23 cellular contexts compared by ENCODE assay signal in genomic region chr13:73166204-73166603, GRCh38.
DNase-seq lines count a peak whose midpoint lies in the region; ATAC-seq and TF ChIP-seq lines count a peak whose summit lies in the region.
"Had no signal": no experiment of that assay in that cellular context is flagged by ENCODE, and none has a peak within 500 bp of the region (broad histone marks: within the 10 kb centered on the region; RNA-seq: fewer than 3 reads in every experiment).

No MANE protein-coding gene starts in this region.

- no peaks in the 10 kb centered on the region for H3K9me3 Mint-ChIP-seq in Calu3 (ENCODE audit: low read depth, unreplicated experiment)
- H3K9me3 Mint-ChIP-seq in type B pancreatic cell: peaks cover 15% of the 10 kb centered on the region

- H3K36me3 Mint-ChIP-seq in Calu3 (ENCODE audit: insufficient read depth, unreplicated experiment) (peaks cover 20% of the 10 kb centered on the region), type B pancreatic cell (no peaks in the 10 kb centered on the region)
- H3K36me3 Mint-ChIP-seq: CD4-positive, alpha-beta memory T cell had no signal

- peak overlapping the region; percentile 70 for H3K27ac ChIP-seq in PC-9
- H3K27ac ChIP-seq in esophagus squamous epithelium: peak overlapping the region; percentile 3 to 92 (median 80)
- H3K27ac ChIP-seq: A549; BLaER1 treated with 17β-estradiol and CSF1 and Interleukin-3, amounts not matched to agents 10 nM and 100 nM; RWPE1 had no signal

- H3K9me3 ChIP-seq in PC-9 (ENCODE audit: insufficient read depth, low read depth): no peaks in the 10 kb centered on the region; the same call in 1 of the 2 replicates
- no peaks in the 10 kb centered on the region for H3K9me3 ChIP-seq in esophagus squamous epithelium
- H3K9me3 ChIP-seq: A549; BLaER1 treated with 17β-estradiol and CSF1 and Interleukin-3, amounts not matched to agents 10 nM and 100 nM had no signal

- peak overlapping the region; percentile 48; the same call in 1 of the 2 replicates for H3K4me2 ChIP-seq in PC-9
- H3K4me2 ChIP-seq: A549; BLaER1 treated with 17β-estradiol and CSF1 and Interleukin-3, amounts not matched to agents 10 nM and 100 nM had no signal

- TF ChIP-seq CTCF in Calu3 (IDR thresholded peaks at IDR 0.05; ENCODE audit: unreplicated experiment) (no peak), PC-9 (conservative IDR thresholded peaks at IDR 0.05) (no peak), esophagus squamous epithelium (IDR thresholded peaks at IDR 0.05) (no peak), type B pancreatic cell (conservative IDR thresholded peaks at IDR 0.05) (no peak)

- peaks cover 44% of the 10 kb centered on the region for H3F3A ChIP-seq in PC-9 (ENCODE audit: insufficient read depth, low read depth)

- peak overlapping the region; percentile 84 for H3K27ac Mint-ChIP-seq in Calu3 (ENCODE audit: unreplicated experiment)
- peak overlapping the region; percentile 98 for H3K27ac Mint-ChIP-seq in type B pancreatic cell

- H3K36me3 ChIP-seq in PC-9 (ENCODE audit: low read depth) (no peaks in the 10 kb centered on the region), esophagus squamous epithelium (no peaks in the 10 kb centered on the region)
- H3K36me3 ChIP-seq: BLaER1 treated with 17β-estradiol and CSF1 and Interleukin-3, amounts not matched to agents 10 nM and 100 nM had no signal

- no peaks in the 10 kb centered on the region for H3K9me2 ChIP-seq in PC-9 (ENCODE audit: insufficient read depth)

- TF ChIP-seq POLR2A in esophagus squamous epithelium (IDR thresholded peaks at IDR 0.05): no peak

- ATAC-seq in HG02588 (IDR thresholded peaks at IDR 0.05; ENCODE audit: unreplicated experiment): no peak
- ATAC-seq: A549, HCT116, Panc1 had no signal

- CTCF ChIA-PET in Calu3 (lab: Charles Lee) (no interaction called here), PC-9 (lab: Charles Lee) (interaction anchor here (0.6 kb wide), 1 partner anchor 10 kb away, joined by 8 read pairs; no protein-coding TSS in a partner anchor)

- H3K4me1 Mint-ChIP-seq in Calu3 (ENCODE audit: low read depth, unreplicated experiment) (peaks cover 28% of the 10 kb centered on the region), type B pancreatic cell (ENCODE audit: unreplicated experiment) (peaks cover 32% of the 10 kb centered on the region)

- H3K4me3 Mint-ChIP-seq in Calu3 (ENCODE audit: low read depth, unreplicated experiment): no peak overlapping the region
- H3K4me3 Mint-ChIP-seq in type B pancreatic cell: no peak overlapping the region
- H3K4me3 Mint-ChIP-seq: CD4-positive, alpha-beta memory T cell had no signal

- intact Hi-C loops in Calu3 (cut with micrococcal nuclease; ENCODE audit: unreplicated experiment): loop anchor here (2.0 kb wide), 2 partner anchors 59 to 199 kb away; no protein-coding TSS in a partner anchor
- intact Hi-C loops in PC-9 (cut with micrococcal nuclease; ENCODE audit: unreplicated experiment): no loop called here
- intact Hi-C loops in esophagus squamous epithelium (cut with DNase I): no loop called here

- DNase-seq in Calu3: no peak
- no peak for DNase-seq in PC-9
- no peak for DNase-seq in esophagus squamous epithelium (lab: John Stamatoyannopoulos, UW)
- DNase-seq in type B pancreatic cell (ENCODE audit: extremely low spot score, unreplicated experiment): no peak
- DNase-seq in NCI-H1105 (lab: John Stamatoyannopoulos, UW): no peak
- DNase-seq in NCI-H526 (lab: John Stamatoyannopoulos, UW): no peak
- DNase-seq: AML-193; CD4-positive, alpha-beta memory T cell; DMS79 treated with DMSO at 0.1 percent for 48 hours; Karpas-422; MV-4-11; NCI-H1694 treated with DMSO at 0.1 percent for 48 hours; NCI-H2081; NCI-H2227 treated with DMSO at 0.1 percent for 48 hours; NCI-H69; SHP77 treated with DMSO at 0.1 percent for 48 hours; T-helper 1 cell had no signal

- POLR2A ChIA-PET in PC-9 (lab: Charles Lee; ENCODE audit: unreplicated experiment): no interaction called here

- H3K27me3 ChIP-seq in PC-9 (ENCODE audit: insufficient read depth, low read depth) (no peaks in the 10 kb centered on the region), esophagus squamous epithelium (no peaks in the 10 kb centered on the region)
- H3K27me3 ChIP-seq: BLaER1 treated with 17β-estradiol and CSF1 and Interleukin-3, amounts not matched to agents 10 nM and 100 nM had no signal

- H3K79me2 ChIP-seq in PC-9 (ENCODE audit: low read depth): no peaks in the 10 kb centered on the region

- WGBS in esophagus squamous epithelium, 2 donors: 85 to 87% methylated on average over 2 of the region's 2 CpGs

- no peak overlapping the region for H2AFZ ChIP-seq in PC-9

- no peaks in the 10 kb centered on the region for H4K20me1 ChIP-seq in PC-9 (ENCODE audit: insufficient read depth)
- H4K20me1 ChIP-seq: BLaER1 treated with 17β-estradiol and CSF1 and Interleukin-3, amounts not matched to agents 10 nM and 100 nM had no signal

- no peak overlapping the region for H3K4me3 ChIP-seq in PC-9
- H3K4me3 ChIP-seq in esophagus squamous epithelium: no peak overlapping the region
- H3K4me3 ChIP-seq: A549; BLaER1 treated with 17β-estradiol and CSF1 and Interleukin-3, amounts not matched to agents 10 nM and 100 nM had no signal

- H3K27me3 Mint-ChIP-seq in Calu3 (ENCODE audit: unreplicated experiment): no peaks in the 10 kb centered on the region
- H3K27me3 Mint-ChIP-seq in type B pancreatic cell: no peaks in the 10 kb centered on the region

- H3K4me1 ChIP-seq in PC-9 (replicated peaks; ENCODE audit: insufficient read depth) (peaks cover 56% of the 10 kb centered on the region), esophagus squamous epithelium (peaks cover 11 to 81% (median 13%) of the 10 kb centered on the region in 3 donors)

- BruUV-seq in Calu3 (replicated peaks; lab: Mats Ljungman, UMichigan) (no TSS peak), PC-9 (replicated peaks; lab: Mats Ljungman, UMichigan) (no TSS peak)
